Comparison of ENCODE assay signal across 10 cellular contexts in genomic region chr1:15249032-15249601, GRCh38. TPM values are rescaled to one million over a fixed set of nuclear protein-coding genes. Genes with fewer than 3 reads are reported as not detected.
DNase-seq lines count a peak whose midpoint lies in the region; ATAC-seq and FAIRE-seq lines count a peak whose summit lies in the region.
"Had no signal": no experiment of that assay in that cellular context is flagged by ENCODE, and none has a peak within 500 bp of the region (broad histone marks: within the 10 kb centered on the region; RNA-seq: fewer than 3 reads in every experiment).

No MANE protein-coding gene starts in this region.

- peaks cover 5% of the 10 kb centered on the region for H3K9me3 Mint-ChIP-seq in activated CD4-positive, alpha-beta T cell treated with anti-CD3 and anti-CD28 coated beads for 36 hours (ENCODE audit: low read depth)
- peaks cover 10% of the 10 kb centered on the region for H3K9me3 Mint-ChIP-seq in activated naive CD8-positive, alpha-beta T cell treated with anti-CD3 and anti-CD28 coated beads, Interleukin-2, amount 50 U/mL, for 24 hours

- peak; percentile 88 for DNase-seq in activated CD4-positive, alpha-beta T cell treated with anti-CD3 and anti-CD28 coated beads for 36 hours
- peak; percentile 69 for DNase-seq in activated naive CD8-positive, alpha-beta T cell treated with anti-CD3 and anti-CD28 coated beads, Interleukin-2, amount 50 U/mL, for 24 hours
- DNase-seq in stimulated activated CD8-positive, alpha-beta memory T cell treated with anti-CD3 and anti-CD28 coated beads, Interleukin-2, amount 100 ng/mL, for 48 hours (ENCODE audit: low read depth in 2 of 2) = peak; percentile 37 to 51
- no peak for DNase-seq in right cardiac atrium
- no peak for DNase-seq in frontal cortex (ENCODE audit: low spot score in 2 of 2)
- DNase-seq: NCI-H2171, stomach had no signal

- no peak for FAIRE-seq in frontal cortex (lab: Jason Lieb, UNC)

- no peaks in the 10 kb centered on the region for H3K4me1 ChIP-seq in right cardiac atrium (ENCODE audit: control insufficient read depth, insufficient read depth, low read length)

- ATAC-seq in HG02973 (IDR thresholded peaks at IDR 0.05; ENCODE audit: unreplicated experiment) = peak; percentile 47
- peak; percentile 86 for ATAC-seq in activated CD4-positive, alpha-beta T cell treated with anti-CD3 and anti-CD28 coated beads for 36 hours
- ATAC-seq in activated naive CD8-positive, alpha-beta T cell treated with anti-CD3 and anti-CD28 coated beads, Interleukin-2, amount 50 U/mL, for 24 hours = peak; percentile 92
- no peak for ATAC-seq in right cardiac atrium
- ATAC-seq in GM19023 (IDR thresholded peaks at IDR 0.05; ENCODE audit: unreplicated experiment) = no peak

- WGBS in right cardiac atrium = 54% methylated on average over 6 of the region's 6 CpGs

- H3K27me3 ChIP-seq in right cardiac atrium (ENCODE audit: control insufficient read depth, insufficient read depth) = no peaks in the 10 kb centered on the region

- no peak overlapping the region for H3K4me3 ChIP-seq in right cardiac atrium (ENCODE audit: low read length)
- H3K4me3 ChIP-seq: coronary artery, stomach had no signal

- POLR2A ChIA-PET in activated CD4-positive, alpha-beta T cell treated with anti-CD3 and anti-CD28 coated beads for 36 hours (lab: Charles Lee) = interaction anchor here (0.7 to 2.2 kb wide), 2 partner anchors 17 to 206 kb away, joined by 3 to 26 read pairs; no protein-coding TSS in a partner anchor

- peak overlapping the region; percentile 58 for H3K4me3 Mint-ChIP-seq in activated CD4-positive, alpha-beta T cell treated with anti-CD3 and anti-CD28 coated beads for 36 hours
- peak overlapping the region; percentile 63 for H3K4me3 Mint-ChIP-seq in activated naive CD8-positive, alpha-beta T cell treated with anti-CD3 and anti-CD28 coated beads, Interleukin-2, amount 50 U/mL, for 24 hours

- H3K27me3 Mint-ChIP-seq in activated CD4-positive, alpha-beta T cell treated with anti-CD3 and anti-CD28 coated beads for 36 hours = peaks cover 40% of the 10 kb centered on the region
- H3K27me3 Mint-ChIP-seq in activated naive CD8-positive, alpha-beta T cell treated with anti-CD3 and anti-CD28 coated beads, Interleukin-2, amount 50 U/mL, for 24 hours = peaks cover 43% of the 10 kb centered on the region

- H3K36me3 Mint-ChIP-seq in activated CD4-positive, alpha-beta T cell treated with anti-CD3 and anti-CD28 coated beads for 36 hours (ENCODE audit: low read depth) = peaks cover 7% of the 10 kb centered on the region
- peaks cover 13% of the 10 kb centered on the region for H3K36me3 Mint-ChIP-seq in activated naive CD8-positive, alpha-beta T cell treated with anti-CD3 and anti-CD28 coated beads, Interleukin-2, amount 50 U/mL, for 24 hours (ENCODE audit: low read depth)

- H3K27ac ChIP-seq in right cardiac atrium (ENCODE audit: low read length) = no peak overlapping the region
- H3K27ac ChIP-seq: coronary artery had no signal

- peaks cover 81% of the 10 kb centered on the region for H3K4me1 Mint-ChIP-seq in activated CD4-positive, alpha-beta T cell treated with anti-CD3 and anti-CD28 coated beads for 36 hours
- peaks cover 77% of the 10 kb centered on the region for H3K4me1 Mint-ChIP-seq in activated naive CD8-positive, alpha-beta T cell treated with anti-CD3 and anti-CD28 coated beads, Interleukin-2, amount 50 U/mL, for 24 hours

- H3K27ac Mint-ChIP-seq in activated CD4-positive, alpha-beta T cell treated with anti-CD3 and anti-CD28 coated beads for 36 hours = peak overlapping the region; percentile 91
- peak overlapping the region; percentile 91 for H3K27ac Mint-ChIP-seq in activated naive CD8-positive, alpha-beta T cell treated with anti-CD3 and anti-CD28 coated beads, Interleukin-2, amount 50 U/mL, for 24 hours

- CTCF ChIA-PET in activated CD4-positive, alpha-beta T cell treated with anti-CD3 and anti-CD28 coated beads for 36 hours (lab: Charles Lee) = interaction anchor here (0.7 to 2.2 kb wide), 5 partner anchors 9 to 30 kb away, joined by 3 to 13 read pairs (median 3); no protein-coding TSS in a partner anchor

- intact Hi-C loops in activated CD4-positive, alpha-beta T cell treated with anti-CD3 and anti-CD28 coated beads for 36 hours (cut with DNase I, micrococcal nuclease) = loop anchor here (1.0 to 5.0 kb wide), 8 partner anchors 18 to 433 kb away; partner anchors contain the start of genes CASP9 (in 1 of the 2), DDI2 (in 1 of the 2), EFHD2 (in 1 of the 2) and PLEKHM2 (in 1 of the 2)
- intact Hi-C loops in right cardiac atrium (cut with DNase I) = no loop called here

- no peaks in the 10 kb centered on the region for H3K9me3 ChIP-seq in right cardiac atrium (ENCODE audit: control insufficient read depth, low read length)
- H3K9me3 ChIP-seq: stomach had no signal

RNA-seq across cellular contexts. Expression of gene FHAD1, which starts 2.1 kb away (rescaled TPM):
- under 1 TPM; 0.21 to 0.53 TPM for total RNA-seq in activated CD4-positive, alpha-beta T cell treated with anti-CD3 and anti-CD28 coated beads for 36 hours
- total RNA-seq in right cardiac atrium (1 to 10 TPM in 1 of 4 donors, under 1 TPM in 2, not detected in 1; 0.06 to 1.0 (median 0.09) TPM), frontal cortex (0.41 TPM)
- 0.25 TPM for polyA plus RNA-seq in right cardiac atrium

Comparison
In these comparisons a context has a peak if more than half of its experiments do, and no peak if none do; other contexts are left out.
1. ATAC-seq: peak in HG02973 (single experiment), activated CD4-positive, alpha-beta T cell treated with anti-CD3 and anti-CD28 coated beads for 36 hours (single experiment) and activated naive CD8-positive, alpha-beta T cell treated with anti-CD3 and anti-CD28 coated beads, Interleukin-2, amount 50 U/mL, for 24 hours (single experiment); none in right cardiac atrium (0 of 2) and GM19023 (single experiment).
2. DNase-seq: peak in activated CD4-positive, alpha-beta T cell treated with anti-CD3 and anti-CD28 coated beads for 36 hours (single experiment), activated naive CD8-positive, alpha-beta T cell treated with anti-CD3 and anti-CD28 coated beads, Interleukin-2, amount 50 U/mL, for 24 hours (single experiment) and stimulated activated CD8-positive, alpha-beta memory T cell treated with anti-CD3 and anti-CD28 coated beads, Interleukin-2, amount 100 ng/mL, for 48 hours (2 of 2); none in right cardiac atrium (0 of 3) and frontal cortex (0 of 2).
3. intact Hi-C loops: an anchor here in activated CD4-positive, alpha-beta T cell treated with anti-CD3 and anti-CD28 coated beads for 36 hours (1.0 to 5.0 kb wide); none called in right cardiac atrium.